Comparison of ENCODE assay signal across 15 cellular contexts in genomic region chr20:32348207-32348606, GRCh38.
DNase-seq lines count a peak whose midpoint lies in the region; ATAC-seq and TF ChIP-seq lines count a peak whose summit lies in the region.
"Had no signal": no experiment of that assay in that cellular context is flagged by ENCODE, and none has a peak within 500 bp of the region (broad histone marks: within the 10 kb centered on the region; RNA-seq: fewer than 3 reads in every experiment).

No MANE protein-coding gene starts in this region.

- H3K9me2 ChIP-seq in SU-DHL-6 (replicated peaks; ENCODE audit: insufficient read depth, low read length), result no peaks in the 10 kb centered on the region

- no peaks in the 10 kb centered on the region for H3K9me3 ChIP-seq in SU-DHL-6 (ENCODE audit: insufficient read depth, low read length)
- H3K9me3 ChIP-seq: BE2C, Caco-2, HAP-1 had no signal

- no peak overlapping the region for H2AFZ ChIP-seq in SU-DHL-6 (ENCODE audit: low read depth, low read length, severe bottlenecking)
- H2AFZ ChIP-seq: GM23248 had no signal

- H3F3A ChIP-seq in SU-DHL-6 (ENCODE audit: insufficient read depth), result peaks cover 13% of the 10 kb centered on the region

- no peaks in the 10 kb centered on the region for H3K36me3 ChIP-seq in SU-DHL-6 (ENCODE audit: low read length)
- H3K36me3 ChIP-seq: BE2C, HAP-1 had no signal

- no peak overlapping the region for H3K4me2 ChIP-seq in SU-DHL-6 (ENCODE audit: low read depth, low read length, poor library complexity, severe bottlenecking)

- DNase-seq in LNCaP clone FGC (ENCODE audit: low read depth) (peak; percentile 69), left kidney (ENCODE audit: low read depth, low spot score) (peak; percentile 21), DMS79 (lab: John Stamatoyannopoulos, UW) (no peak), NCI-H526 (lab: John Stamatoyannopoulos, UW) (no peak)
- DNase-seq: ACHN; BE2C; C1 segment of cervical spinal cord; CD4-positive, alpha-beta T cell; GDM1; GM23248 had no signal

- H4K20me1 ChIP-seq in SU-DHL-6 (ENCODE audit: low read depth, low read length), result no peaks in the 10 kb centered on the region

- H3K9ac ChIP-seq in SU-DHL-6 (ENCODE audit: low read length), result no peak overlapping the region
- H3K9ac ChIP-seq: GM23248 had no signal

- H3K27ac ChIP-seq in SU-DHL-6 (ENCODE audit: low read depth, low read length), result peak overlapping the region; percentile 1; the same call in 1 of the 2 replicates
- H3K27ac ChIP-seq: GM23248 had no signal

- no peak for TF ChIP-seq CTCF in LNCaP clone FGC (IDR thresholded peaks at IDR 0.05; ENCODE audit: control insufficient read depth, extremely low read depth, insufficient read depth)
- no peak for TF ChIP-seq CTCF in SU-DHL-6 (IDR thresholded peaks at IDR 0.05; ENCODE audit: insufficient read depth, low read length, poor library complexity, severe bottlenecking)

- H3K4me3 ChIP-seq in LNCaP clone FGC (ENCODE audit: low read depth, low read length) (no peak overlapping the region), SU-DHL-6 (ENCODE audit: insufficient read depth, low read length, poor library complexity, severe bottlenecking) (no peak overlapping the region)
- H3K4me3 ChIP-seq: GM23248, HAP-1 had no signal

- ATAC-seq in GM21619 (IDR thresholded peaks at IDR 0.05; ENCODE audit: unreplicated experiment), result no peak
- no peak for ATAC-seq in GM21717 (IDR thresholded peaks at IDR 0.05; ENCODE audit: unreplicated experiment)

- no peaks in the 10 kb centered on the region for H3K27me3 ChIP-seq in SU-DHL-6 (ENCODE audit: low read length)
- H3K27me3 ChIP-seq: BE2C had no signal

- H3K79me2 ChIP-seq in SU-DHL-6 (ENCODE audit: insufficient read depth, low read length), result no peaks in the 10 kb centered on the region

Comparison
In these comparisons a context has a peak if more than half of its experiments do, and no peak if none do; other contexts are left out.
1. DNase-seq: peak in LNCaP clone FGC (single experiment) and left kidney (single experiment); none in DMS79 (single experiment) and NCI-H526 (0 of 2).